ENCODE assay signal across 14 cellular contexts in the genomic region with DNA sequence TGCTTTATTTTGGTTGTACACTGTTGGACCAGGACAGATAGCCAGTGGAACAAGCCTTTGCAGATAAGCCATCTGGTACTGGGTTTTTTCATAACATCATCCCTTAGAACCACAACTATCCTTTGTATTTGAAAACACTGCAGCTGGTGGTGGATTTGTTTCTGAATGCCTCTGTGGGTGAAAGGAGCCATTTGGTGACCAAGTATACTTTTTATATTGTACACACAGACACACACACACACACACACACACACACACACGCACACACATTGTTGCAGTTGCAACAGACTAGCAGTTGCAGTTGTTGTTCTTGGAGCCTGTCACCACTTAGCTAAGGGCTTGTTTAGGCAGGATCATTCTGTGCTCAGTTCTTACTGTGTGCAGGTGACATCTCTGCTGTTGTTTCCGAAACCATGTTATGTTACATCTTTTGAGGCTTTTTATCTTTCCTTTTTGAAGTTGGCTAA. TPM values are rescaled to one million over a fixed set of nuclear protein-coding genes. Genes with fewer than 3 reads are reported as not detected.
DNase-seq lines count a peak whose midpoint lies in the region; ATAC-seq and TF ChIP-seq lines count a peak whose summit lies in the region.
"Had no signal": no experiment of that assay in that cellular context is flagged by ENCODE, and none has a peak within 500 bp of the region (broad histone marks: within the 10 kb centered on the region; RNA-seq: fewer than 3 reads in every experiment).

No MANE protein-coding gene starts in this region.

- H3K27ac Mint-ChIP-seq in endothelial cell (ENCODE audit: unreplicated experiment), result no peak overlapping the region
- H3K27ac Mint-ChIP-seq: HFFc6 had no signal

- TF ChIP-seq CTCF in endothelial cell (IDR thresholded peaks at IDR 0.05; ENCODE audit: unreplicated experiment), result no peak

- peak; percentile 42 for ATAC-seq in GM18511 (IDR thresholded peaks at IDR 0.05; ENCODE audit: unreplicated experiment)
- ATAC-seq: gastroesophageal sphincter had no signal

- H3K27me3 Mint-ChIP-seq in endothelial cell (ENCODE audit: unreplicated experiment), result peaks cover 2% of the 10 kb centered on the region

- no peaks in the 10 kb centered on the region for H3K9me3 Mint-ChIP-seq in endothelial cell (ENCODE audit: unreplicated experiment)
- H3K9me3 Mint-ChIP-seq: HFFc6 had no signal

- no peak overlapping the region for H3K4me3 Mint-ChIP-seq in endothelial cell (ENCODE audit: unreplicated experiment)
- H3K4me3 Mint-ChIP-seq: HFFc6 had no signal

- peaks cover 13% of the 10 kb centered on the region for H3K36me3 Mint-ChIP-seq in endothelial cell (ENCODE audit: low read depth, unreplicated experiment)

- DNase-seq in H4 (ENCODE audit: low spot score) (peak; percentile 6), amygdala (lab: John Stamatoyannopoulos, UW) (peak in 42 of 56 donors; percentile 4 to 75 (median 26)), iris pigment epithelial cell (ENCODE audit: low read depth) (peak; percentile 51), NCI-H774 (lab: John Stamatoyannopoulos, UW) (no peak), endothelial cell (ENCODE audit: low spot score) (no peak), T1000 (lab: John Stamatoyannopoulos, UW) (no peak), HuH-7.5 (ENCODE audit: low spot score) (no peak)
- DNase-seq: activated CD8-positive, alpha-beta memory T cell treated with anti-CD3 and anti-CD28 coated beads for 24 hours; adrenal gland; HFFc6; KG1; NCI-H510A treated with DMSO at 0.1 percent for 48 hours had no signal

- peaks cover 11% of the 10 kb centered on the region for H3K4me1 Mint-ChIP-seq in endothelial cell (ENCODE audit: unreplicated experiment)

RNA-seq across cellular contexts. Expression of gene CAVIN4, which starts 22.9 kb away (rescaled TPM):
- total RNA-seq in H4 (2014; rRNA removed; shearing (Covaris generic)), result 0.37 and 0.60 TPM in 2 replicates
- total RNA-seq in endothelial cell (ENCODE audit: unreplicated experiment), result 7.4 TPM

Comparison
In these comparisons a context has a peak if more than half of its experiments do, and no peak if none do; other contexts are left out.
1. DNase-seq: peak in H4 (single experiment), amygdala (42 of 56) and iris pigment epithelial cell (single experiment); none in NCI-H774 (single experiment), endothelial cell (single experiment), T1000 (single experiment) and HuH-7.5 (single experiment).